In genomic region chr1:147225193-147225730, GRCh38 we compare ENCODE assay signal across 9 cellular contexts. TPM values are rescaled to one million over a fixed set of nuclear protein-coding genes. Genes with fewer than 3 reads are reported as not detected.
A peak's percentile ranks its signal among the peaks of the same experiment; 100 is the strongest.
DNase-seq lines count a peak whose midpoint lies in the region; TF ChIP-seq lines count a peak whose summit lies in the region.
"Had no signal": no experiment of that assay in that cellular context is flagged by ENCODE, and none has a peak within 500 bp of the region (broad histone marks: within the 10 kb centered on the region; RNA-seq: fewer than 3 reads in every experiment).

A gene with protein sequence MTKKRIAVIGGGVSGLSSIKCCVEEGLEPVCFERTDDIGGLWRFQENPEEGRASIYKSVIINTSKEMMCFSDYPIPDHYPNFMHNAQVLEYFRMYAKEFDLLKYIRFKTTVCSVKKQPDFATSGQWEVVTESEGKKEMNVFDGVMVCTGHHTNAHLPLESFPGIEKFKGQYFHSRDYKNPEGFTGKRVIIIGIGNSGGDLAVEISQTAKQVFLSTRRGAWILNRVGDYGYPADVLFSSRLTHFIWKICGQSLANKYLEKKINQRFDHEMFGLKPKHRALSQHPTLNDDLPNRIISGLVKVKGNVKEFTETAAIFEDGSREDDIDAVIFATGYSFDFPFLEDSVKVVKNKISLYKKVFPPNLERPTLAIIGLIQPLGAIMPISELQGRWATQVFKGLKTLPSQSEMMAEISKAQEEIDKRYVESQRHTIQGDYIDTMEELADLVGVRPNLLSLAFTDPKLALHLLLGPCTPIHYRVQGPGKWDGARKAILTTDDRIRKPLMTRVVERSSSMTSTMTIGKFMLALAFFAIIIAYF (minus strand): TSS chr1:147225339. CDS start chr1:147225029, 310 bp downstream.

- H3K4me1 ChIP-seq in endodermal cell (ENCODE audit: control insufficient read depth, insufficient read depth, low read length) (peaks cover 3% of the 10 kb centered on the region), mesendoderm (ENCODE audit: control insufficient read depth, low read depth, low read length) (no peaks in the 10 kb centered on the region)

- no peak within 1 kb of the TSS for H2BK15ac ChIP-seq in mesendoderm (replicated peaks; ENCODE audit: low read depth)

- no peaks in the 10 kb centered on the region for H3K9me3 Mint-ChIP-seq in endodermal cell

- H3K23ac ChIP-seq in mesendoderm (ENCODE audit: low read length), result no peak within 1 kb of the TSS

- POLR2A ChIA-PET in HEK293T (lab: Yijun Ruan, JAX), result interaction anchor here (1.0 kb wide), 1 partner anchor 17 kb away, joined by 3 read pairs; the partner anchor contains the start of gene CHD1L

- H3K27ac ChIP-seq in endodermal cell (ENCODE audit: low read depth, low read length), result no peak within 1 kb of the TSS
- no peak within 1 kb of the TSS for H3K27ac ChIP-seq in mesendoderm (ENCODE audit: low read depth, low read length)
- H3K27ac ChIP-seq: epithelial cell of prostate had no signal

- H3K18ac ChIP-seq in mesendoderm (ENCODE audit: low read length), result no peak within 1 kb of the TSS

- H2AK5ac ChIP-seq in mesendoderm (ENCODE audit: low read length), result no peak within 1 kb of the TSS

- H3K79me2 ChIP-seq in mesendoderm (ENCODE audit: control insufficient read depth, insufficient read depth, low read length), result no peaks in the 10 kb centered on the region

- no peaks in the 10 kb centered on the region for H3K9me3 ChIP-seq in endodermal cell (ENCODE audit: control insufficient read depth, low read length)

- H3K36me3 ChIP-seq in endodermal cell (ENCODE audit: control insufficient read depth, insufficient read depth, low read length) (no peaks in the 10 kb centered on the region), mesendoderm (ENCODE audit: control insufficient read depth, insufficient read depth, low read length) (no peaks in the 10 kb centered on the region)

- H3K27me3 ChIP-seq in endodermal cell (ENCODE audit: control insufficient read depth, insufficient read depth, low read length, poor library complexity, severe bottlenecking) (no peaks in the 10 kb centered on the region), mesendoderm (ENCODE audit: insufficient read depth, low read length, poor library complexity) (no peaks in the 10 kb centered on the region)

- TF ChIP-seq CTCF in endodermal cell (conservative IDR thresholded peaks at IDR 0.05), result peak; percentile 57

- no peak within 1 kb of the TSS for H2BK120ac ChIP-seq in mesendoderm (ENCODE audit: low read depth, low read length)

- H3K4me3 ChIP-seq in endodermal cell (ENCODE audit: low read length) (peak within 1 kb of the TSS; percentile 89), mesendoderm (ENCODE audit: low read length) (peak within 1 kb of the TSS; percentile 83)

- DNase-seq in G401 (ENCODE audit: low spot score) (peak; percentile 35), HEK293T (ENCODE audit: extremely low spot score) (peak; percentile 74), NCI-H2227 (lab: John Stamatoyannopoulos, UW; ENCODE audit: unreplicated experiment) (peak; percentile 70), endodermal cell (peak; percentile 89), mesendoderm (peak; percentile 89), NK-92 (lab: John Stamatoyannopoulos, UW; ENCODE audit: unreplicated experiment) (no peak)
- peak; percentile 73 for DNase-seq in activated CD8-positive, alpha-beta memory T cell treated with anti-CD3 and anti-CD28 coated beads for 24 hours
- DNase-seq in stimulated activated CD8-positive, alpha-beta memory T cell treated with anti-CD3 and anti-CD28 coated beads, Interleukin-15, amount 100 ng/mL, for 48 hours (ENCODE audit: low read depth in 2 of 2), result peak; percentile 9 to 12

- no peak within 1 kb of the TSS for H2BK5ac ChIP-seq in mesendoderm (ENCODE audit: low read length)

- no peak within 1 kb of the TSS for H4K8ac ChIP-seq in mesendoderm (ENCODE audit: low read depth, low read length)

- no peaks in the 10 kb centered on the region for H3K36me3 Mint-ChIP-seq in endodermal cell (ENCODE audit: low read depth)

- in situ Hi-C loops in G401 (cut with HindIII; ENCODE audit: low sequenced_read_pairs), result no loop called here

- peak within 1 kb of the TSS; percentile 69 for H3K27ac Mint-ChIP-seq in endodermal cell

- no peak within 1 kb of the TSS for H4K5ac ChIP-seq in mesendoderm (ENCODE audit: low read length)

- H3K4me1 Mint-ChIP-seq in endodermal cell, result peaks cover 35% of the 10 kb centered on the region

- CTCF ChIA-PET in HEK293T (lab: Yijun Ruan, JAX), result no interaction called here

- H3K27me3 Mint-ChIP-seq in endodermal cell (ENCODE audit: insufficient read depth), result peaks cover 19% of the 10 kb centered on the region

- H3K4me3 Mint-ChIP-seq in endodermal cell, result peak within 1 kb of the TSS; percentile 59

- H3K9ac ChIP-seq in endodermal cell (ENCODE audit: extremely low read depth, low read length, poor library complexity, severe bottlenecking), result peak within 1 kb of the TSS; percentile 56
- peak within 1 kb of the TSS; percentile 35 for H3K9ac ChIP-seq in mesendoderm (ENCODE audit: low read length)

- H3K56ac ChIP-seq in mesendoderm (ENCODE audit: low read length), result peak within 1 kb of the TSS; percentile 74

- H3K79me1 ChIP-seq in mesendoderm (ENCODE audit: low read length), result no peaks in the 10 kb centered on the region

- H3K4ac ChIP-seq in mesendoderm (ENCODE audit: low read depth, low read length), result no peak within 1 kb of the TSS

- H3K4me2 ChIP-seq in mesendoderm (ENCODE audit: low read length), result peak within 1 kb of the TSS; percentile 80

- 0 to 4% methylated on average over 7 to 17 of the region's 17 CpGs for WGBS in endodermal cell (ENCODE audit: insufficient coverage in 1 of 2, insufficient read length in 1 of 2), 2 experiments
- no CpG with 5 or more reads among the region's 17 CpGs for WGBS in mesendoderm (ENCODE audit: extremely low coverage, insufficient coverage, low lambda C conversion rate)

TF ChIP-seq in HEK293T, 16 proteins besides CTCF, POLR2A, EP300 and RAD21:
- TF ChIP-seq ARNT (IDR thresholded peaks at IDR 0.05) (no peak), ELF4 (IDR thresholded peaks at IDR 0.05) (peak; percentile 23; the same call in 1 of the 2 replicates), CTBP1 (IDR thresholded peaks at IDR 0.05; ENCODE audit: borderline replicate concordance) (no peak), L3MBTL2 (conservative IDR thresholded peaks at IDR 0.05) (peak; percentile 59; the same call in 1 of the 2 replicates)

RNA-seq across cellular contexts. Expression of the gene that starts here (rescaled TPM):
- total RNA-seq in G401 (2014; rRNA removed; shearing (Covaris generic)), result 0.24 and 1.2 TPM in 2 replicates
- total RNA-seq in endodermal cell, result 10 to 100 TPM; 13.9 to 14.1 TPM
- polyA plus RNA-seq in endodermal cell (2013, experiment 1 of 2), result 2.6 TPM
- 2.3 TPM for polyA plus RNA-seq in endodermal cell (2013, experiment 2 of 2)
- polyA plus RNA-seq in mesendoderm (2013, experiment 1 of 2), result 0.22 TPM
- 0.11 TPM for polyA plus RNA-seq in mesendoderm (2013, experiment 2 of 2)
